ENCODE assay signal across 14 cellular contexts in the genomic region with DNA sequence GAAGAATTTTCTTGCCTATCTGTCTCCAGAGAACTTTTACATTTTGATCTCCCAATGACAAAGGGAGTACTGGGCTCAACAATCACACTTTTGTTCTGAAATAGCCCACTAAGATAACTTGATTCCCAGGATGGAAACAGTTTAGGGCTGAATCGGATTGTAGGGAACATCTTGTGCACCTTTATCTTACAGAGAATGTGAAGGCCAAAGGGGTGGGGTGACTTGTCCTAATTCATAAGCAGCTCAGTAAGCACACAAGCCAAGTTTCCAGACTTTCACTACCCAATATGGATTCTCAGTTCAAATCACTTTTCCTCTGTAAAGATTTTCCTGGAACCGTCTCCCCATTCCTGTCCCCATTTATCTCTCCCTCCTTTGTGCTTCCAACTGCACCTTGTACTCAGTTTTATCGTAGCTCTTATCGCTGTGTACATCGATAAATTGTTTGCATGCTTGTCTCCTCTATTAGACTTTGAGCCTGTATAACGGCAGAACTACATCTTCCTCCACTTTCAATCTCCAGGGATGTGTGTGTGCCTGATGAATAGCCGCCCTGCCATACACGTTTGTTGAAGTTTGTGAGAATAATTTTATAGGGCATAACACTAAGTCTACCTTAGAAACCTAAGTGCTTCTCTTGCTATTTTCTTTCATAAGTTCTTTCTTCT.
"Had no signal": no experiment of that assay in that cellular context is flagged by ENCODE, and none has a peak within 500 bp of the region (broad histone marks: within the 10 kb centered on the region; RNA-seq: fewer than 3 reads in every experiment).

No MANE protein-coding gene starts in this region.

- H3K9me3 ChIP-seq: colonic mucosa had no signal

- DNase-seq: activated CD4-positive, alpha-beta T cell treated with anti-CD3 and anti-CD28 coated beads for 4 hours; activated CD8-positive, alpha-beta memory T cell treated with anti-CD3 and anti-CD28 coated beads, Interleukin-2, amount 50 U/mL, for 48 hours; activated CD8-positive, alpha-beta T cell treated with anti-CD3 and anti-CD28 coated beads, Interleukin-2, amount 10 ng/mL, durations not matched to agents 7 days and 5 days; activated naive CD4-positive, alpha-beta T cell treated with Interleukin-2 at 50 U/mL for 16 hours; caudate nucleus; colonic mucosa; effector CD4-positive, alpha-beta T cell; stimulated activated CD4-positive, alpha-beta T cell treated with anti-CD3 and anti-CD28 coated beads, Interleukin-4, amount 100 ng/mL, for 1 hour; stimulated activated CD8-positive, alpha-beta memory T cell treated with anti-CD3 and anti-CD28 coated beads, Interleukin-4, amount 100 ng/mL, for 48 hours; T-helper 1 cell; WERI-Rb-1 had no signal

- H3K27me3 Mint-ChIP-seq: stimulated activated naive CD8-positive, alpha-beta T cell treated with anti-CD3 and anti-CD28 coated beads, Interleukin-15, Interleukin-2, amounts not matched to agents 100 ng/mL and 50 ng/mL, for 24 hours had no signal

- H3K27me3 ChIP-seq: colonic mucosa had no signal

- ATAC-seq: activated CD8-positive, alpha-beta T cell treated with anti-CD3 and anti-CD28 coated beads, Interleukin-2, amount 10 ng/mL, durations not matched to agents 7 days and 5 days; natural killer cell treated with Interleukin-12 subunit alpha and Interleukin-12 subunit beta and Interleukin-15 and Interleukin-18, amount 100 ng/mL, for 72 hours had no signal

- H3K36me3 ChIP-seq: colonic mucosa, WERI-Rb-1 had no signal

- H3K4me3 Mint-ChIP-seq: activated CD8-positive, alpha-beta T cell treated with anti-CD3 and anti-CD28 coated beads, Interleukin-2, amount 10 ng/mL, durations not matched to agents 7 days and 5 days; natural killer cell treated with Interleukin-12 subunit alpha and Interleukin-12 subunit beta and Interleukin-15 and Interleukin-18, amount 100 ng/mL, for 72 hours; stimulated activated naive CD8-positive, alpha-beta T cell treated with anti-CD3 and anti-CD28 coated beads, Interleukin-15, Interleukin-2, amounts not matched to agents 100 ng/mL and 50 ng/mL, for 24 hours had no signal

- H3K36me3 Mint-ChIP-seq: natural killer cell treated with Interleukin-12 subunit alpha and Interleukin-12 subunit beta and Interleukin-15 and Interleukin-18, amount 100 ng/mL, for 72 hours had no signal

- H3K4me1 ChIP-seq: colonic mucosa had no signal

- H3K9me3 Mint-ChIP-seq: natural killer cell treated with Interleukin-12 subunit alpha and Interleukin-12 subunit beta and Interleukin-15 and Interleukin-18, amount 100 ng/mL, for 72 hours; stimulated activated naive CD8-positive, alpha-beta T cell treated with anti-CD3 and anti-CD28 coated beads, Interleukin-15, Interleukin-2, amounts not matched to agents 100 ng/mL and 50 ng/mL, for 24 hours had no signal

- H3K27ac Mint-ChIP-seq: activated CD8-positive, alpha-beta T cell treated with anti-CD3 and anti-CD28 coated beads, Interleukin-2, amount 10 ng/mL, durations not matched to agents 7 days and 5 days; natural killer cell treated with Interleukin-12 subunit alpha and Interleukin-12 subunit beta and Interleukin-15 and Interleukin-18, amount 100 ng/mL, for 72 hours; stimulated activated naive CD8-positive, alpha-beta T cell treated with anti-CD3 and anti-CD28 coated beads, Interleukin-15, Interleukin-2, amounts not matched to agents 100 ng/mL and 50 ng/mL, for 24 hours had no signal

- H3K27ac ChIP-seq: colonic mucosa, WERI-Rb-1 had no signal

- FAIRE-seq: frontal cortex had no signal

- H3K4me3 ChIP-seq: colonic mucosa had no signal
